14 cellular contexts compared by ENCODE assay signal in the genomic region with DNA sequence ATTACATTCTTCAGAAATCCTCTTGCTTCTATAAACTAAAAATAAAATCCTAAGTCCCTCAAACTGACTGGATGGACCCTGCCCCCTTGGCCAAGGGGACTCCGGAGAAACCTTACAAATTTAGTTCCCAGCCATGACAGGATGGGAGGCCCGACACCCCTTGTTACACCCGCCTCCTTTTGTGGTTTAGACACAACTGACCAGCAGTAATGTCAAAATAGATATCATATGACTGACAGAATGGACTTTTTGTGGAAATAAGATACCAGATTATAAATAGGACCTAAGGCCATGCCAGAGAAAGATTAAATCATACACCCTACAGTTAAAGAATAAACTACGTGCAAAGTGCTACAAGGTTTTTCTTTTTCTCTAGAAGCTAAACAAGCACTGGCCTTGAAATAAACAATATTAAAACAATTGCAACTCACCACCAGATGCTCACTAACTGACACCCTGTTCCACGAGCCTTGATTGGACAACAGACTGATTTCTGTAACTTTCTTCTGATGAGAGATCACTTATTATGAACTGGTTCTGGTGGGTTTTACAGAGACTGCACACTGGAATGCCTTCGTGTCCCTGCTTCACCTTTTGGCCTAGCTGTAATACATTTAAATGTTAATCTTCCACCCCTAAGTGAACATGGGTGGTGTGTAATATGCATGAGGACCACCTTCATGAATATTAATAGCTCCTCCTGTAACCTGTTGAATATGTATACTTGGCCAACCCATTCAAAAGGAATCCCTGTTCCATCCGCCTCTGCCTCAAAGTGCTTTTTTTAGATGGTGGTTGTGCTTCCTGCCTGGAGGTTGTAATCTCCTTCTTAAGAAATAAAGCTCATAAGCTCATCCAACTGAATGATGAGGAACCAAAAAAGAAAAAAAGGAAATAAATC.
DNase-seq lines count a peak whose midpoint lies in the region; ATAC-seq and TF ChIP-seq lines count a peak whose summit lies in the region.
"Had no signal": no experiment of that assay in that cellular context is flagged by ENCODE, and none has a peak within 500 bp of the region (broad histone marks: within the 10 kb centered on the region; RNA-seq: fewer than 3 reads in every experiment).

No MANE protein-coding gene starts in this region.

- H3K27me3 ChIP-seq in Panc1 (ENCODE audit: control insufficient read depth, insufficient read depth, low read length) (peaks cover 7% of the 10 kb centered on the region), skeletal muscle tissue (ENCODE audit: control insufficient read depth in 3 of 3, insufficient read depth in 3 of 3, low read length in 3 of 3) (no peaks in the 10 kb centered on the region), mesendoderm (ENCODE audit: insufficient read depth, low read length, poor library complexity) (no peaks in the 10 kb centered on the region)

- no peak overlapping the region for H3K4ac ChIP-seq in mesendoderm (ENCODE audit: low read depth, low read length)

- H4K8ac ChIP-seq in mesendoderm (ENCODE audit: low read depth, low read length), result no peak overlapping the region

- H3K27ac ChIP-seq in Panc1 (ENCODE audit: low read length), result no peak overlapping the region
- H3K27ac ChIP-seq in skeletal muscle tissue (ENCODE audit: low read depth, low read length), result peak overlapping the region; percentile 91
- no peak overlapping the region for H3K27ac ChIP-seq in mesendoderm (ENCODE audit: low read depth, low read length)

- BruUV-seq in Panc1 (replicated peaks; lab: Mats Ljungman, UMichigan), result no TSS peak

- CTCF ChIA-PET in Panc1 (lab: Charles Lee), result no interaction called here

- in situ Hi-C loops in Panc1 (cut with HindIII; ENCODE audit: low pct_unique_long_range_greater_than_20kb, low sequenced_read_pairs), result no loop called here

- H4K5ac ChIP-seq in mesendoderm (ENCODE audit: low read length), result no peak overlapping the region

- H2AK5ac ChIP-seq in mesendoderm (ENCODE audit: low read length), result no peak overlapping the region

- H3K56ac ChIP-seq in mesendoderm (ENCODE audit: low read length), result no peak overlapping the region

- no CpG with 5 or more reads among the region's 7 CpGs for WGBS in mesendoderm (ENCODE audit: extremely low coverage, insufficient coverage, low lambda C conversion rate)

- ATAC-seq in Panc1, result no peak
- ATAC-seq: HepG2 had no signal

- H3K36me3 ChIP-seq in Panc1 (ENCODE audit: control insufficient read depth, insufficient read depth, low read length) (no peaks in the 10 kb centered on the region), skeletal muscle tissue (ENCODE audit: control insufficient read depth in 3 of 3, insufficient read depth in 3 of 3, low read length in 3 of 3) (no peaks in the 10 kb centered on the region), mesendoderm (ENCODE audit: control insufficient read depth, insufficient read depth, low read length) (no peaks in the 10 kb centered on the region)

- POLR2A ChIA-PET in Panc1 (lab: Charles Lee), result no interaction called here

- intact Hi-C loops in Panc1 (cut with micrococcal nuclease; ENCODE audit: unreplicated experiment), result no loop called here

- H3K79me1 ChIP-seq in mesendoderm (ENCODE audit: low read length), result no peaks in the 10 kb centered on the region

- no peaks in the 10 kb centered on the region for H3K9me3 ChIP-seq in Panc1 (ENCODE audit: control insufficient read depth, insufficient read depth, low read depth, low read length)
- H3K9me3 ChIP-seq in skeletal muscle tissue (ENCODE audit: control insufficient read depth in 3 of 3, low read length in 3 of 3), result no peaks in the 10 kb centered on the region

- no peak overlapping the region for H2BK120ac ChIP-seq in mesendoderm (ENCODE audit: low read depth, low read length)

- H2BK15ac ChIP-seq in mesendoderm (replicated peaks; ENCODE audit: low read depth), result no peak overlapping the region

- H3K18ac ChIP-seq in mesendoderm (ENCODE audit: low read length), result no peak overlapping the region

- no peaks in the 10 kb centered on the region for H3K79me2 ChIP-seq in mesendoderm (ENCODE audit: control insufficient read depth, insufficient read depth, low read length)

- 0 out of 2 replicates have a peak, but pooled peaks have one; percentile 5 for TF ChIP-seq CTCF in Panc1 (IDR thresholded peaks at IDR 0.05)

- no peak overlapping the region for H3K4me3 ChIP-seq in Panc1 (ENCODE audit: low read depth in 2 of 2, low read length in 2 of 2)
- peak overlapping the region; percentile 15 to 51 (median 42) for H3K4me3 ChIP-seq in skeletal muscle tissue (ENCODE audit: low read length in 3 of 3)
- no peak overlapping the region for H3K4me3 ChIP-seq in mesendoderm (ENCODE audit: low read length)

- DNase-seq in Panc1 (ENCODE audit: low read depth, low spot score) (no peak), astrocyte of the hippocampus (ENCODE audit: low read depth, low spot score) (peak; percentile 8), myocyte (ENCODE audit: low read depth) (peak; percentile 85), mesendoderm (no peak), Ammon's horn (ENCODE audit: low spot score) (no peak), medulla oblongata (ENCODE audit: extremely low spot score) (no peak)
- DNase-seq: CD8-positive, alpha-beta memory T cell; H9; Karpas-422; NCI-H1417 treated with DMSO at 0.1 percent for 48 hours; NCI-H2029; NCI-H510A had no signal

- peak overlapping the region; percentile 59 to 69 (median 68) for H3K9ac ChIP-seq in skeletal muscle tissue (ENCODE audit: low read depth in 1 of 3, low read length in 3 of 3)
- H3K9ac ChIP-seq in mesendoderm (ENCODE audit: low read length), result no peak overlapping the region

- H2BK5ac ChIP-seq in mesendoderm (ENCODE audit: low read length), result no peak overlapping the region

- H3K4me2 ChIP-seq in mesendoderm (ENCODE audit: low read length), result no peak overlapping the region

- H3K23ac ChIP-seq in mesendoderm (ENCODE audit: low read length), result no peak overlapping the region

- H3K4me1 ChIP-seq in Panc1 (ENCODE audit: control insufficient read depth, insufficient read depth, low read length) (no peaks in the 10 kb centered on the region), skeletal muscle tissue (ENCODE audit: control insufficient read depth in 3 of 3, insufficient read depth in 3 of 3, low read length in 3 of 3) (peaks cover 0 to 4% (median 0%) of the 10 kb centered on the region in 3 donors), mesendoderm (ENCODE audit: control insufficient read depth, low read depth, low read length) (no peaks in the 10 kb centered on the region)

Comparison
In these comparisons a context has a peak if more than half of its experiments do, and no peak if none do; other contexts are left out.
1. DNase-seq: peak in astrocyte of the hippocampus (single experiment) and myocyte (single experiment); none in Panc1 (single experiment), mesendoderm (single experiment), Ammon's horn (single experiment) and medulla oblongata (single experiment).
2. H3K4me3 ChIP-seq: peak in skeletal muscle tissue (3 of 3); none in Panc1 (0 of 2) and mesendoderm (single experiment).